Comparison of ENCODE assay signal across 9 cellular contexts in genomic region chr14:57533214-57533613, GRCh38. TPM values are rescaled to one million over a fixed set of nuclear protein-coding genes. Genes with fewer than 3 reads are reported as not detected.
DNase-seq lines count a peak whose midpoint lies in the region; ATAC-seq and TF ChIP-seq lines count a peak whose summit lies in the region.
"Had no signal": no experiment of that assay in that cellular context is flagged by ENCODE, and none has a peak within 500 bp of the region (broad histone marks: within the 10 kb centered on the region; RNA-seq: fewer than 3 reads in every experiment).

No MANE protein-coding gene starts in this region.

- H3K36me3 ChIP-seq in SK-N-SH (replicated peaks in 1 of 2; ENCODE audit: control insufficient read depth in 1 of 2, insufficient read depth in 2 of 2, low read length in 1 of 2) (no peaks in the 10 kb centered on the region), right lobe of liver (no peaks in the 10 kb centered on the region)

- H3K9me2 ChIP-seq in SK-N-SH: no peaks in the 10 kb centered on the region

- H3K27me3 Mint-ChIP-seq in WTC11 (ENCODE audit: low read depth) (no peaks in the 10 kb centered on the region), immature natural killer cell (ENCODE audit: low read depth in 3 of 3) (peaks cover 0 to 2% (median 2%) of the 10 kb centered on the region in 3 donors)

- H3K27me3 ChIP-seq in SK-N-SH (ENCODE audit: insufficient read depth) (no peaks in the 10 kb centered on the region), right lobe of liver (no peaks in the 10 kb centered on the region)

- H3K36me3 Mint-ChIP-seq in WTC11 (no peaks in the 10 kb centered on the region), immature natural killer cell (no peaks in the 10 kb centered on the region)
- no peaks in the 10 kb centered on the region for H3K36me3 Mint-ChIP-seq in stimulated activated effector memory CD8-positive, alpha-beta T cell treated with anti-CD3 and anti-CD28 coated beads, Interleukin-12 subunit alpha, Interleukin-12 subunit beta, amount 100 ng/mL, for 72 hours
- H3K36me3 Mint-ChIP-seq: activated naive CD8-positive, alpha-beta T cell treated with anti-CD3 and anti-CD28 coated beads, Interleukin-2, amount 10 ng/mL, durations not matched to agents 7 days and 5 days had no signal

- CTCF ChIA-PET in SK-N-SH (lab: Yijun Ruan, JAX): no interaction called here
- CTCF ChIA-PET in WTC11 (lab: Charles Lee): interaction anchor here (0.8 to 1.5 kb wide), 2 partner anchors 332 to 429 kb away, joined by 3 to 4 read pairs; no protein-coding TSS in a partner anchor

- TF ChIP-seq EP300 in SK-N-SH (IDR thresholded peaks at IDR 0.05; ENCODE audit: borderline replicate concordance in 1 of 2, low read depth in 1 of 2, low read length in 1 of 2): no peak

- ATAC-seq in SK-N-SH treated with all-trans-retinoic acid at 6 μM for 48 hours: no peak
- ATAC-seq in HG02943 (IDR thresholded peaks at IDR 0.05; ENCODE audit: low read depth, unreplicated experiment): peak; percentile 75
- ATAC-seq in WTC11: peak; percentile 70
- ATAC-seq in right lobe of liver: peak in 2 of 4 donors; percentile 53 to 73
- no peak for ATAC-seq in HG03095 (IDR thresholded peaks at IDR 0.05; ENCODE audit: unreplicated experiment)
- ATAC-seq in stimulated activated effector memory CD8-positive, alpha-beta T cell treated with anti-CD3 and anti-CD28 coated beads, Interleukin-12 subunit alpha, Interleukin-12 subunit beta, amount 100 ng/mL, for 72 hours: no peak

- H3K27ac Mint-ChIP-seq in WTC11: no peak overlapping the region
- H3K27ac Mint-ChIP-seq in immature natural killer cell: no peak overlapping the region
- H3K27ac Mint-ChIP-seq in stimulated activated effector memory CD8-positive, alpha-beta T cell treated with anti-CD3 and anti-CD28 coated beads, Interleukin-12 subunit alpha, Interleukin-12 subunit beta, amount 100 ng/mL, for 72 hours: no peak overlapping the region
- H3K27ac Mint-ChIP-seq: activated naive CD8-positive, alpha-beta T cell treated with anti-CD3 and anti-CD28 coated beads, Interleukin-2, amount 10 ng/mL, durations not matched to agents 7 days and 5 days had no signal

- H3K9me3 ChIP-seq in SK-N-SH (no peaks in the 10 kb centered on the region), right lobe of liver (no peaks in the 10 kb centered on the region)

- no peaks in the 10 kb centered on the region for H3K4me1 Mint-ChIP-seq in WTC11
- H3K4me1 Mint-ChIP-seq in immature natural killer cell: no peaks in the 10 kb centered on the region
- H3K4me1 Mint-ChIP-seq in stimulated activated effector memory CD8-positive, alpha-beta T cell treated with anti-CD3 and anti-CD28 coated beads, Interleukin-12 subunit alpha, Interleukin-12 subunit beta, amount 100 ng/mL, for 72 hours: no peaks in the 10 kb centered on the region
- H3K4me1 Mint-ChIP-seq: activated naive CD8-positive, alpha-beta T cell treated with anti-CD3 and anti-CD28 coated beads, Interleukin-2, amount 10 ng/mL, durations not matched to agents 7 days and 5 days had no signal

- TF ChIP-seq RAD21 in SK-N-SH (IDR thresholded peaks at IDR 0.05; ENCODE audit: low read length): no peak

- no peak for TF ChIP-seq POLR2A in right lobe of liver (IDR thresholded peaks at IDR 0.05)

- TF ChIP-seq CTCF in SK-N-SH (IDR thresholded peaks at IDR 0.05) (peak; percentile 46), WTC11 (IDR thresholded peaks at IDR 0.05) (peak; percentile 42; the same call in 1 of the 2 replicates), right lobe of liver (IDR thresholded peaks at IDR 0.05) (peak; percentile 31 to 52 (median 34))

- H3K9ac ChIP-seq in SK-N-SH: no peak overlapping the region

- H3K9me3 Mint-ChIP-seq in WTC11: peaks cover 9% of the 10 kb centered on the region
- peaks cover 4 to 30% (median 11%) of the 10 kb centered on the region in 6 donors for H3K9me3 Mint-ChIP-seq in immature natural killer cell
- H3K9me3 Mint-ChIP-seq in stimulated activated effector memory CD8-positive, alpha-beta T cell treated with anti-CD3 and anti-CD28 coated beads, Interleukin-12 subunit alpha, Interleukin-12 subunit beta, amount 100 ng/mL, for 72 hours: peaks cover 3% of the 10 kb centered on the region
- H3K9me3 Mint-ChIP-seq: activated naive CD8-positive, alpha-beta T cell treated with anti-CD3 and anti-CD28 coated beads, Interleukin-2, amount 10 ng/mL, durations not matched to agents 7 days and 5 days had no signal

- H3K4me2 ChIP-seq in SK-N-SH: no peak overlapping the region

- POLR2A ChIA-PET in SK-N-SH (lab: Yijun Ruan, JAX): no interaction called here
- POLR2A ChIA-PET in WTC11 (lab: Charles Lee): no interaction called here

- H3K27ac ChIP-seq in SK-N-SH (ENCODE audit: low read depth in 2 of 2, low read length in 1 of 2) (no peak overlapping the region), right lobe of liver (no peak overlapping the region)

- 20% methylated on average over 1 of the region's 1 CpG for WGBS in SK-N-SH (ENCODE audit: low lambda C conversion rate)
- 83% methylated on average over 1 of the region's 1 CpG for WGBS in right lobe of liver (ENCODE audit: insufficient coverage, low coverage, low lambda C conversion rate, missing lambda C conversion rate)

- H3K79me2 ChIP-seq in SK-N-SH (ENCODE audit: insufficient read depth): no peaks in the 10 kb centered on the region

- H3K4me3 Mint-ChIP-seq in WTC11 (no peak overlapping the region), immature natural killer cell (no peak overlapping the region)
- H3K4me3 Mint-ChIP-seq in stimulated activated effector memory CD8-positive, alpha-beta T cell treated with anti-CD3 and anti-CD28 coated beads, Interleukin-12 subunit alpha, Interleukin-12 subunit beta, amount 100 ng/mL, for 72 hours: no peak overlapping the region
- H3K4me3 Mint-ChIP-seq: activated naive CD8-positive, alpha-beta T cell treated with anti-CD3 and anti-CD28 coated beads, Interleukin-2, amount 10 ng/mL, durations not matched to agents 7 days and 5 days had no signal

- no peaks in the 10 kb centered on the region for H3F3A ChIP-seq in SK-N-SH (replicated peaks; ENCODE audit: insufficient read depth)

- H3K4me3 ChIP-seq in SK-N-SH (ENCODE audit: low read depth in 2 of 2, low read length in 1 of 2) (no peak overlapping the region), right lobe of liver (no peak overlapping the region)

- H2AFZ ChIP-seq in SK-N-SH (ENCODE audit: low read depth): no peak overlapping the region

- intact Hi-C loops in right lobe of liver (cut with DNase I): no loop called here

- H3K4me1 ChIP-seq in SK-N-SH (ENCODE audit: control insufficient read depth in 1 of 2, insufficient read depth in 2 of 2, low read depth in 1 of 2, low read length in 1 of 2) (no peaks in the 10 kb centered on the region), right lobe of liver (no peaks in the 10 kb centered on the region)

- DNase-seq in SK-N-SH (no peak), WTC11 (ENCODE audit: low spot score) (peak; percentile 30), right lobe of liver (no peak), immature natural killer cell (no peak)
- DNase-seq in stimulated activated effector memory CD8-positive, alpha-beta T cell treated with anti-CD3 and anti-CD28 coated beads, Interleukin-12 subunit alpha, Interleukin-12 subunit beta, amount 100 ng/mL, for 72 hours (ENCODE audit: low spot score in 2 of 2): no peak
- DNase-seq: activated naive CD8-positive, alpha-beta T cell treated with anti-CD3 and anti-CD28 coated beads, Interleukin-2, amount 10 ng/mL, durations not matched to agents 7 days and 5 days had no signal

- H4K20me1 ChIP-seq in SK-N-SH (ENCODE audit: insufficient read depth): no peaks in the 10 kb centered on the region

TF ChIP-seq in SK-N-SH, 30 proteins besides CTCF, POLR2A, EP300 and RAD21 (continues in another document):
- TF ChIP-seq RXRA (IDR thresholded peaks at IDR 0.05; ENCODE audit: borderline replicate concordance, low read depth): no peak
- TF ChIP-seq, protein P1, sequence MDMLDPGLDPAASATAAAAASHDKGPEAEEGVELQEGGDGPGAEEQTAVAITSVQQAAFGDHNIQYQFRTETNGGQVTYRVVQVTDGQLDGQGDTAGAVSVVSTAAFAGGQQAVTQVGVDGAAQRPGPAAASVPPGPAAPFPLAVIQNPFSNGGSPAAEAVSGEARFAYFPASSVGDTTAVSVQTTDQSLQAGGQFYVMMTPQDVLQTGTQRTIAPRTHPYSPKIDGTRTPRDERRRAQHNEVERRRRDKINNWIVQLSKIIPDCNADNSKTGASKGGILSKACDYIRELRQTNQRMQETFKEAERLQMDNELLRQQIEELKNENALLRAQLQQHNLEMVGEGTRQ (IDR thresholded peaks at IDR 0.05; ENCODE audit: borderline replicate concordance, low read depth, low read length): no peak

TF ChIP-seq in SK-N-SH treated with all-trans-retinoic acid at 6 μM for 48 hours, 23 proteins besides CTCF, POLR2A, EP300 and RAD21 (continues in another document):
- TF ChIP-seq ESRRG (CRISPR knock-in tag; IDR thresholded peaks at IDR 0.05) (no peak), ZFP30 (CRISPR knock-in tag; IDR thresholded peaks at IDR 0.05) (no peak)

TF ChIP-seq in WTC11, 78 proteins besides CTCF, POLR2A, EP300 and RAD21 (continues in another document):
- TF ChIP-seq ESRRA (CRISPR knock-in tag; IDR thresholded peaks at IDR 0.05; ENCODE audit: borderline replicate concordance) (no peak), ZNF512 (CRISPR knock-in tag; IDR thresholded peaks at IDR 0.05; ENCODE audit: borderline replicate concordance) (no peak)

RNA-seq across cellular contexts. Expression of gene CCDC198, which starts 39.6 kb away (rescaled TPM):
- not detected in 2 replicates for polyA plus RNA-seq in SK-N-SH (2012; rRNA removed)
- polyA plus RNA-seq in SK-N-SH (2012; cell fraction: cytosol; rRNA removed): not detected in 2 replicates
- not detected in 2 replicates for polyA plus RNA-seq in SK-N-SH (2012; cell fraction: nucleus; rRNA removed)
- not detected in 3 replicates for total RNA-seq in WTC11 (2021)
- total RNA-seq in right lobe of liver: 10 to 100 TPM; 23.2 to 56.6 (median 37.1) TPM
- polyA plus RNA-seq in immature natural killer cell: not detected
- total RNA-seq: activated naive CD8-positive, alpha-beta T cell treated with anti-CD3 and anti-CD28 coated beads, Interleukin-2, amount 10 ng/mL, durations not matched to agents 7 days and 5 days had no signal

Comparison
In these comparisons a context has a peak if more than half of its experiments do, and no peak if none do; other contexts are left out.
1. ATAC-seq: peak in HG02943 (single experiment) and WTC11 (single experiment); none in SK-N-SH treated with all-trans-retinoic acid at 6 μM for 48 hours (single experiment), HG03095 (single experiment) and stimulated activated effector memory CD8-positive, alpha-beta T cell treated with anti-CD3 and anti-CD28 coated beads, Interleukin-12 subunit alpha, Interleukin-12 subunit beta, amount 100 ng/mL, for 72 hours (single experiment).
2. RNA of gene CCDC198, which starts 39.6 kb away (total RNA-seq): 23.2 to 56.6 TPM in right lobe of liver; not detected in WTC11; every median in the first group is over 10 times any median in the second.
3. Of the 6 proteins assayed by ChIP-seq in both WTC11 and SK-N-SH: peak only in WTC11: none; only in SK-N-SH: none; in both: CTCF; in neither: 5.
4. Peak in every context shown above with its lines, with median percentiles within 50 percentile points of each other: CTCF ChIP-seq.